9 cellular contexts compared by ENCODE assay signal in genomic region chr2:111534816-111535803, GRCh38.
DNase-seq lines count a peak whose midpoint lies in the region; ATAC-seq lines count a peak whose summit lies in the region.
"Had no signal": no experiment of that assay in that cellular context is flagged by ENCODE, and none has a peak within 500 bp of the region (broad histone marks: within the 10 kb centered on the region; RNA-seq: fewer than 3 reads in every experiment).

No MANE protein-coding gene starts in this region.

- peak overlapping the region; percentile 19 for H3K27ac Mint-ChIP-seq in activated naive CD8-positive, alpha-beta T cell treated with anti-CD3 and anti-CD28 coated beads for 36 hours
- H3K27ac Mint-ChIP-seq in activated naive CD8-positive, alpha-beta T cell treated with anti-CD3 and anti-CD28 coated beads, Interleukin-2, amount 50 U/mL, for 24 hours = no peak overlapping the region
- H3K27ac Mint-ChIP-seq in activated T-helper 1 cell treated with anti-CD3 and anti-CD28 coated beads, Interleukin-12 subunit alpha, Interleukin-12 subunit beta, Interleukin-2, Interleukin-4 antibody, amounts not matched to agents 30 ng/mL and 10 ng/mL and 1 ng/mL, durations not matched to agents 14 hours and 24 hours and 36 hours = peak overlapping the region; percentile 45
- H3K27ac Mint-ChIP-seq: stimulated activated naive CD8-positive, alpha-beta T cell treated with anti-CD3 and anti-CD28 coated beads, Interleukin-15, Interleukin-2, amounts not matched to agents 100 ng/mL and 50 ng/mL, for 24 hours had no signal

- H3K4me1 Mint-ChIP-seq in activated naive CD8-positive, alpha-beta T cell treated with anti-CD3 and anti-CD28 coated beads for 36 hours = peaks cover 15% of the 10 kb centered on the region
- H3K4me1 Mint-ChIP-seq in activated naive CD8-positive, alpha-beta T cell treated with anti-CD3 and anti-CD28 coated beads, Interleukin-2, amount 50 U/mL, for 24 hours = peaks cover 18% of the 10 kb centered on the region
- peaks cover 42% of the 10 kb centered on the region for H3K4me1 Mint-ChIP-seq in activated T-helper 1 cell treated with anti-CD3 and anti-CD28 coated beads, Interleukin-12 subunit alpha, Interleukin-12 subunit beta, Interleukin-2, Interleukin-4 antibody, amounts not matched to agents 30 ng/mL and 10 ng/mL and 1 ng/mL, durations not matched to agents 14 hours and 24 hours and 36 hours (ENCODE audit: low read depth)

- intact Hi-C loops in activated T-helper 1 cell treated with anti-CD3 and anti-CD28 coated beads, Interleukin-12 subunit alpha, Interleukin-12 subunit beta, Interleukin-2, Interleukin-4 antibody, amounts not matched to agents 30 ng/mL and 10 ng/mL and 1 ng/mL, durations not matched to agents 14 hours and 24 hours and 36 hours (cut with micrococcal nuclease) = no loop called here

- no peaks in the 10 kb centered on the region for H3K36me3 Mint-ChIP-seq in activated naive CD8-positive, alpha-beta T cell treated with anti-CD3 and anti-CD28 coated beads for 36 hours
- no peaks in the 10 kb centered on the region for H3K36me3 Mint-ChIP-seq in activated naive CD8-positive, alpha-beta T cell treated with anti-CD3 and anti-CD28 coated beads, Interleukin-2, amount 50 U/mL, for 24 hours (ENCODE audit: low read depth)
- H3K36me3 Mint-ChIP-seq in activated T-helper 1 cell treated with anti-CD3 and anti-CD28 coated beads, Interleukin-12 subunit alpha, Interleukin-12 subunit beta, Interleukin-2, Interleukin-4 antibody, amounts not matched to agents 30 ng/mL and 10 ng/mL and 1 ng/mL, durations not matched to agents 14 hours and 24 hours and 36 hours (ENCODE audit: low read depth) = peaks cover 10% of the 10 kb centered on the region

- H3K9me3 Mint-ChIP-seq in activated naive CD8-positive, alpha-beta T cell treated with anti-CD3 and anti-CD28 coated beads for 36 hours = no peaks in the 10 kb centered on the region
- no peaks in the 10 kb centered on the region for H3K9me3 Mint-ChIP-seq in activated naive CD8-positive, alpha-beta T cell treated with anti-CD3 and anti-CD28 coated beads, Interleukin-2, amount 50 U/mL, for 24 hours
- peaks cover 8% of the 10 kb centered on the region for H3K9me3 Mint-ChIP-seq in activated T-helper 1 cell treated with anti-CD3 and anti-CD28 coated beads, Interleukin-12 subunit alpha, Interleukin-12 subunit beta, Interleukin-2, Interleukin-4 antibody, amounts not matched to agents 30 ng/mL and 10 ng/mL and 1 ng/mL, durations not matched to agents 14 hours and 24 hours and 36 hours
- H3K9me3 Mint-ChIP-seq: stimulated activated naive CD8-positive, alpha-beta T cell treated with anti-CD3 and anti-CD28 coated beads, Interleukin-15, Interleukin-2, amounts not matched to agents 100 ng/mL and 50 ng/mL, for 24 hours had no signal

- H3K4me3 Mint-ChIP-seq in activated naive CD8-positive, alpha-beta T cell treated with anti-CD3 and anti-CD28 coated beads for 36 hours = no peak overlapping the region
- no peak overlapping the region for H3K4me3 Mint-ChIP-seq in activated naive CD8-positive, alpha-beta T cell treated with anti-CD3 and anti-CD28 coated beads, Interleukin-2, amount 50 U/mL, for 24 hours
- peak overlapping the region; percentile 29 for H3K4me3 Mint-ChIP-seq in activated T-helper 1 cell treated with anti-CD3 and anti-CD28 coated beads, Interleukin-12 subunit alpha, Interleukin-12 subunit beta, Interleukin-2, Interleukin-4 antibody, amounts not matched to agents 30 ng/mL and 10 ng/mL and 1 ng/mL, durations not matched to agents 14 hours and 24 hours and 36 hours
- H3K4me3 Mint-ChIP-seq: stimulated activated naive CD8-positive, alpha-beta T cell treated with anti-CD3 and anti-CD28 coated beads, Interleukin-15, Interleukin-2, amounts not matched to agents 100 ng/mL and 50 ng/mL, for 24 hours had no signal

- no peak for DNase-seq in activated naive CD8-positive, alpha-beta T cell treated with anti-CD3 and anti-CD28 coated beads for 36 hours
- DNase-seq in activated naive CD8-positive, alpha-beta T cell treated with anti-CD3 and anti-CD28 coated beads, Interleukin-2, amount 50 U/mL, for 24 hours = no peak
- no peak for DNase-seq in activated T-helper 1 cell treated with anti-CD3 and anti-CD28 coated beads, Interleukin-12 subunit alpha, Interleukin-12 subunit beta, Interleukin-2, Interleukin-4 antibody, amounts not matched to agents 30 ng/mL and 10 ng/mL and 1 ng/mL, durations not matched to agents 14 hours and 24 hours and 36 hours (ENCODE audit: low spot score)
- DNase-seq in kidney tubule cell (ENCODE audit: low spot score) (peak; percentile 65), SHP77 treated with DMSO at 0.1 percent for 48 hours (lab: John Stamatoyannopoulos, UW) (no peak), NCI-H1694 (lab: John Stamatoyannopoulos, UW) (no peak), DMS153 (lab: John Stamatoyannopoulos, UW) (no peak)
- DNase-seq in stimulated activated CD4-positive, alpha-beta T cell treated with anti-CD3 and anti-CD28 coated beads, Interleukin-4, amount 100 ng/mL, for 24 hours = no peak

- H3K27me3 Mint-ChIP-seq in activated naive CD8-positive, alpha-beta T cell treated with anti-CD3 and anti-CD28 coated beads for 36 hours = peaks cover 17% of the 10 kb centered on the region
- peaks cover 16% of the 10 kb centered on the region for H3K27me3 Mint-ChIP-seq in activated naive CD8-positive, alpha-beta T cell treated with anti-CD3 and anti-CD28 coated beads, Interleukin-2, amount 50 U/mL, for 24 hours
- no peaks in the 10 kb centered on the region for H3K27me3 Mint-ChIP-seq in activated T-helper 1 cell treated with anti-CD3 and anti-CD28 coated beads, Interleukin-12 subunit alpha, Interleukin-12 subunit beta, Interleukin-2, Interleukin-4 antibody, amounts not matched to agents 30 ng/mL and 10 ng/mL and 1 ng/mL, durations not matched to agents 14 hours and 24 hours and 36 hours (ENCODE audit: insufficient read depth)

- ATAC-seq in activated naive CD8-positive, alpha-beta T cell treated with anti-CD3 and anti-CD28 coated beads, Interleukin-2, amount 50 U/mL, for 24 hours = no peak
